18 cellular contexts compared by ENCODE assay signal in genomic region chr2:69119541-69119940, GRCh38.
DNase-seq lines count a peak whose midpoint lies in the region; ATAC-seq and TF ChIP-seq lines count a peak whose summit lies in the region.
"Had no signal": no experiment of that assay in that cellular context is flagged by ENCODE, and none has a peak within 500 bp of the region (broad histone marks: within the 10 kb centered on the region; RNA-seq: fewer than 3 reads in every experiment).

No MANE protein-coding gene starts in this region.

- no peak for TF ChIP-seq EP300 in esophagus muscularis mucosa (IDR thresholded peaks at IDR 0.05)
- TF ChIP-seq EP300 in sigmoid colon (IDR thresholded peaks at IDR 0.05), result no peak

- H3K4me1 ChIP-seq in Karpas-422 (ENCODE audit: low read length) (peaks cover 7% of the 10 kb centered on the region), esophagus muscularis mucosa (peaks cover 10 to 61% (median 50%) of the 10 kb centered on the region in 4 donors), sigmoid colon (peaks cover 0 to 39% (median 25%) of the 10 kb centered on the region in 4 donors), adrenal gland (replicated peaks in 1 of 2) (peaks cover 0 to 7% of the 10 kb centered on the region in 2 donors)
- H3K4me1 ChIP-seq: Caco-2, right lobe of liver had no signal

- ATAC-seq in HG02973 (IDR thresholded peaks at IDR 0.05; ENCODE audit: unreplicated experiment), result no peak
- ATAC-seq: activated T-helper 17 cell treated with anti-CD3 and anti-CD28 coated beads, Interleukin-2, amount 50 U/mL, for 72 hours; right lobe of liver had no signal

- TF ChIP-seq CTCF in esophagus muscularis mucosa (IDR thresholded peaks at IDR 0.05), result no peak
- no peak for TF ChIP-seq CTCF in sigmoid colon (IDR thresholded peaks at IDR 0.05)
- no peak for TF ChIP-seq CTCF in adrenal gland (IDR thresholded peaks at IDR 0.05)

- in situ Hi-C loops in G401 (cut with HindIII; ENCODE audit: low sequenced_read_pairs), result no loop called here

- H3K9ac ChIP-seq in Karpas-422 (ENCODE audit: low read length), result no peak overlapping the region

- no peak for DNase-seq in Karpas-422
- DNase-seq in NCI-H510A treated with DMSO at 0.1 percent for 48 hours (lab: John Stamatoyannopoulos, UW), result peak; percentile 41
- no peak for DNase-seq in esophagus muscularis mucosa (ENCODE audit: extremely low spot score)
- DNase-seq in sigmoid colon, result no peak
- no peak for DNase-seq in adrenal gland
- no peak for DNase-seq in NCI-H226
- DNase-seq in G401 (ENCODE audit: low spot score), result no peak
- DNase-seq: Caco-2; central memory CD4-positive, alpha-beta T cell; effector CD4-positive, alpha-beta T cell; islet precursor cell; right lobe of liver; SIG-M5; stimulated activated CD4-positive, alpha-beta T cell treated with anti-CD3 and anti-CD28 coated beads, Interleukin-2, amount 100 ng/mL, for 24 hours; T-helper 2 cell had no signal

- intact Hi-C loops in esophagus muscularis mucosa (cut with DNase I), result loop anchor here (5.0 kb wide), 1 partner anchor 97 kb away; no protein-coding TSS in a partner anchor
- intact Hi-C loops in sigmoid colon (cut with DNase I), result loop anchor here (5.0 to 10.0 kb wide), 3 partner anchors 55 to 188 kb away; partner anchors contain the start of gene ANTXR1
- intact Hi-C loops in adrenal gland (cut with DNase I), result no loop called here

- H3K27ac ChIP-seq in Karpas-422 (ENCODE audit: low read length) (no peak overlapping the region), esophagus muscularis mucosa (replicated peaks in 1 of 4) (peak overlapping the region; percentile 74 to 84 (median 80)), sigmoid colon (peak overlapping the region; percentile 65 to 81 (median 78)), adrenal gland (peak overlapping the region in 1 of 5 donors; percentile 20)
- H3K27ac ChIP-seq: neutrophil, right lobe of liver had no signal

- TF ChIP-seq POLR2A in esophagus muscularis mucosa (IDR thresholded peaks at IDR 0.05; ENCODE audit: low read depth), result no peak
- TF ChIP-seq POLR2A in sigmoid colon (IDR thresholded peaks at IDR 0.05), result no peak
- TF ChIP-seq POLR2A in adrenal gland (IDR thresholded peaks at IDR 0.05), result no peak

- H4K20me1 ChIP-seq in Karpas-422 (ENCODE audit: insufficient read depth, low read depth, low read length), result no peaks in the 10 kb centered on the region

- no peak overlapping the region for H3K4me3 ChIP-seq in Karpas-422 (ENCODE audit: low read length)
- no peak overlapping the region for H3K4me3 ChIP-seq in esophagus muscularis mucosa
- H3K4me3 ChIP-seq in sigmoid colon, result no peak overlapping the region
- H3K4me3 ChIP-seq in adrenal gland, result no peak overlapping the region
- H3K4me3 ChIP-seq: right lobe of liver had no signal

- H3K27me3 ChIP-seq in Karpas-422 (ENCODE audit: low read length), result no peaks in the 10 kb centered on the region
- H3K27me3 ChIP-seq in esophagus muscularis mucosa, result no peaks in the 10 kb centered on the region
- H3K27me3 ChIP-seq in sigmoid colon, result no peaks in the 10 kb centered on the region
- H3K27me3 ChIP-seq in adrenal gland, result no peaks in the 10 kb centered on the region
- H3K27me3 ChIP-seq: neutrophil, right lobe of liver had no signal

- no peaks in the 10 kb centered on the region for H3K9me3 ChIP-seq in Karpas-422 (ENCODE audit: low read length)
- H3K9me3 ChIP-seq in esophagus muscularis mucosa, result no peaks in the 10 kb centered on the region
- H3K9me3 ChIP-seq in sigmoid colon, result no peaks in the 10 kb centered on the region
- H3K9me3 ChIP-seq in adrenal gland (replicated peaks in 1 of 3), result no peaks in the 10 kb centered on the region
- H3K9me3 ChIP-seq: Caco-2, neutrophil, right lobe of liver had no signal

- peak overlapping the region; percentile 68; the same call in 1 of the 2 replicates for H2AFZ ChIP-seq in Karpas-422 (ENCODE audit: low read length)

- H3K36me3 ChIP-seq in Karpas-422 (ENCODE audit: insufficient read depth, low read length), result no peaks in the 10 kb centered on the region
- peaks cover 0 to 18% (median 6%) of the 10 kb centered on the region in 4 donors for H3K36me3 ChIP-seq in esophagus muscularis mucosa
- peaks cover 0 to 19% (median 2%) of the 10 kb centered on the region in 4 donors for H3K36me3 ChIP-seq in sigmoid colon
- no peaks in the 10 kb centered on the region for H3K36me3 ChIP-seq in adrenal gland (replicated peaks in 1 of 2)
- H3K36me3 ChIP-seq: neutrophil, right lobe of liver had no signal

- H3K9me2 ChIP-seq in Karpas-422 (replicated peaks; ENCODE audit: insufficient read depth, low read length), result no peaks in the 10 kb centered on the region

- peak overlapping the region; percentile 6 for H3K4me2 ChIP-seq in Karpas-422 (ENCODE audit: low read depth, low read length, poor library complexity, severe bottlenecking)

- no peaks in the 10 kb centered on the region for H3K79me2 ChIP-seq in Karpas-422 (ENCODE audit: low read length)

- 29% methylated on average over 5 of the region's 5 CpGs for WGBS in esophagus muscularis mucosa
- WGBS in sigmoid colon, 2 donors, result 71 to 75% methylated on average over 5 of the region's 5 CpGs
- WGBS in adrenal gland, 4 donors, result 53 to 59% (median 56%) methylated on average over 5 of the region's 5 CpGs

Comparison
In these comparisons a context has a peak if more than half of its experiments do, and no peak if none do; other contexts are left out.
1. intact Hi-C loops: an anchor here in esophagus muscularis mucosa (5.0 kb wide) and sigmoid colon (5.0 to 10.0 kb wide); none called in adrenal gland.